ENCODE assay signal across 34 cellular contexts in genomic region chr13:71536201-71536600, GRCh38.
"Had no signal": no experiment of that assay in that cellular context is flagged by ENCODE, and none has a peak within 500 bp of the region (broad histone marks: within the 10 kb centered on the region; RNA-seq: fewer than 3 reads in every experiment).

No MANE protein-coding gene starts in this region.

- H3K4me3 ChIP-seq: MG63 had no signal

- H3K36me3 ChIP-seq: MG63 had no signal

- H3K9ac ChIP-seq: KMS-11 had no signal

- H3K27me3 ChIP-seq: MG63 had no signal

- DNase-seq: Karpas-422, Kasumi-1, MG63, MM.1S, MV-4-11, NCI-H1048, NCI-H1092, NCI-H1092 treated with DMSO at 0.1 percent for 48 hours, NCI-H1105, NCI-H1105 treated with DMSO at 0.1 percent for 48 hours, NCI-H1417, NCI-H1417 treated with DMSO at 0.1 percent for 48 hours, NCI-H1436, NCI-H1436 treated with DMSO at 0.1 percent for 48 hours, NCI-H146, NCI-H1694, NCI-H1694 treated with DMSO at 0.1 percent for 48 hours, NCI-H187, NCI-H187 treated with DMSO at 0.1 percent for 48 hours, NCI-H1930, NCI-H2029, NCI-H2029 treated with DMSO at 0.1 percent for 48 hours, NCI-H2081, NCI-H2081 treated with DMSO at 0.1 percent for 48 hours, NCI-H2107, NCI-H2171, NCI-H2171 treated with DMSO at 0.1 percent for 48 hours, NCI-H2227 treated with DMSO at 0.1 percent for 48 hours, NCI-H345, NCI-H446, NCI-H446 treated with DMSO at 0.1 percent for 48 hours, NCI-H510A, NCI-H510A treated with DMSO at 0.1 percent for 48 hours had no signal

- H3K9me3 ChIP-seq: MG63 had no signal

- H3K27ac ChIP-seq: KMS-11 had no signal

- H3K4me2 ChIP-seq: KMS-11 had no signal
